Comparison of ENCODE assay signal across 12 cellular contexts in the genomic region with DNA sequence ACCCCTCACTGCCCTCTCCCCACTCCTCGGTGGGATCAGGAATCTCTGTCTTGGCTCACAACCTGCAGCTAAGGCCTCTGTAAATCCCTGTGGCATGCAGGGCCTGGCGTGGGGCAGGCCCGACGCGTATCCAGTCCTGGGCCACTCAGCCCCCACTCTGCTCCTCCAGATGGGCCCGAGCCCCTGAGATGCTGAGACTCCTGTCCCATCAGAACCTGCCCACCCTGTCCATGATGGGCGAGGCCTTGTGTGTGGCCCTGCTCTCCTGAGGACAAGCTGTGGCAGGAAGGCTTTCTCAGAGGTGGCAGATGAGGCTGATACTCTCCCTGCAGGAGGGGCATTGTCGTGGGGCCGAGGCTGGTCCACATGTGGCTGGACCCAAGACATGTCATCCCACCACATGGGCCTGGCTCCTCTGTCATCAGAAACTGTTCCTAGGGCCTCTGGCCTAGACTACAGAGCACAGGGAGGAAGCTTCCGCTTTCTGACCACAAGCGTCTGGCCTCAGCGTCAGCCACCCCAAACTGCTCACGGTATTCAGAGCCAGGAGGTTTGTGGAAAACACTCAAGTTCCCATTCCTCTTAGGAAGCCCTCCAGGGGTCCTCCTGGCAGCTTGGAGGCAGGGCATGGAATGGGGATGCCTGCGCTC. TPM values are rescaled to one million over a fixed set of nuclear protein-coding genes. Genes with fewer than 3 reads are reported as not detected.
DNase-seq lines count a peak whose midpoint lies in the region; ATAC-seq lines count a peak whose summit lies in the region.
"Had no signal": no experiment of that assay in that cellular context is flagged by ENCODE, and none has a peak within 500 bp of the region (broad histone marks: within the 10 kb centered on the region; RNA-seq: fewer than 3 reads in every experiment).

No MANE protein-coding gene starts in this region.

- intact Hi-C loops in Right ventricle myocardium superior (cut with DNase I) = no loop called here

- DNase-seq in OCI-M1 (lab: John Stamatoyannopoulos, UW) (peak; percentile 85), Right ventricle myocardium superior (peak; percentile 57), putamen (ENCODE audit: low spot score) (peak; percentile 34), NCI-H2227 (lab: John Stamatoyannopoulos, UW; ENCODE audit: unreplicated experiment) (no peak), OCI-M2 (lab: John Stamatoyannopoulos, UW; ENCODE audit: unreplicated experiment) (no peak), superior temporal gyrus (ENCODE audit: extremely low spot score) (no peak)
- DNase-seq: activated CD4-positive, alpha-beta memory T cell treated with anti-CD3 and anti-CD28 coated beads for 36 hours; Calu3; NCI-H446; SK-N-SH had no signal

- ATAC-seq in GM21515 (IDR thresholded peaks at IDR 0.05; ENCODE audit: unreplicated experiment) = peak; percentile 48
- peak; percentile 79 for ATAC-seq in Right ventricle myocardium superior (ENCODE audit: poor library complexity)
- no peak for ATAC-seq in GM18870 (IDR thresholded peaks at IDR 0.05; ENCODE audit: unreplicated experiment)

RNA-seq across cellular contexts. Expression of gene ALOX5, which starts 6.0 kb away (rescaled TPM):
- 4.7 TPM for total RNA-seq in Right ventricle myocardium superior

Comparison
In these comparisons a context has a peak if more than half of its experiments do, and no peak if none do; other contexts are left out.
1. DNase-seq: peak in OCI-M1 (single experiment), Right ventricle myocardium superior (single experiment) and putamen (single experiment); none in NCI-H2227 (single experiment), OCI-M2 (single experiment) and superior temporal gyrus (single experiment).